15 cellular contexts compared by ENCODE assay signal in genomic region chr14:93719234-93719633, GRCh38.
DNase-seq lines count a peak whose midpoint lies in the region; ATAC-seq and TF ChIP-seq lines count a peak whose summit lies in the region.
"Had no signal": no experiment of that assay in that cellular context is flagged by ENCODE, and none has a peak within 500 bp of the region (broad histone marks: within the 10 kb centered on the region; RNA-seq: fewer than 3 reads in every experiment).

No MANE protein-coding gene starts in this region.

- no peak for ATAC-seq in GM18505 (IDR thresholded peaks at IDR 0.05; ENCODE audit: unreplicated experiment)
- ATAC-seq: A549 had no signal

- H4K20me1 ChIP-seq in H9 (ENCODE audit: control insufficient read depth, insufficient read depth, insufficient read length), result no peaks in the 10 kb centered on the region
- no peaks in the 10 kb centered on the region for H4K20me1 ChIP-seq in neural progenitor cell (ENCODE audit: low read depth)

- no peak overlapping the region for H3K23ac ChIP-seq in H9 (ENCODE audit: insufficient read length, low read depth, low read length)

- no peak overlapping the region for H3K4ac ChIP-seq in H9 (ENCODE audit: low read depth, low read length)

- no peak overlapping the region for H4K5ac ChIP-seq in H9 (ENCODE audit: insufficient read length, low read depth, low read length)

- H3F3A ChIP-seq in neural progenitor cell (ENCODE audit: low read depth), result no peaks in the 10 kb centered on the region

- H3K23me2 ChIP-seq in H9 (ENCODE audit: insufficient read length, low read depth, low read length, poor library complexity, severe bottlenecking), result no peaks in the 10 kb centered on the region

- H2AK5ac ChIP-seq in H9 (ENCODE audit: insufficient read length, low read length), result no peak overlapping the region

- no peak overlapping the region; the same call in 1 of the 2 replicates for H3K14ac ChIP-seq in H9 (ENCODE audit: insufficient read depth, low read length)

- H3K36me3 ChIP-seq in neural progenitor cell, result no peaks in the 10 kb centered on the region

- no peak overlapping the region for H2BK12ac ChIP-seq in H9 (ENCODE audit: insufficient read length, low read depth, low read length)

- peaks cover 1% of the 10 kb centered on the region for H3K27me3 Mint-ChIP-seq in H9 (ENCODE audit: low read depth)
- H3K27me3 Mint-ChIP-seq in neural progenitor cell (ENCODE audit: insufficient read depth, low read depth), result peaks cover 14% of the 10 kb centered on the region
- H3K27me3 Mint-ChIP-seq: IgD-negative memory B cell had no signal

- H3K4me1 Mint-ChIP-seq in H9 (peaks cover 3% of the 10 kb centered on the region in 2 experiments; a peak in 3 of 4 replicates), neural progenitor cell (peaks cover 5% of the 10 kb centered on the region)
- H3K4me1 Mint-ChIP-seq: CD4-positive, alpha-beta memory T cell had no signal

- no peak overlapping the region for H3K9ac ChIP-seq in H9 (ENCODE audit: extremely low read depth, insufficient read length, low read length)
- H3K9ac ChIP-seq in neural progenitor cell, result no peak overlapping the region

- H3K56ac ChIP-seq in H9 (ENCODE audit: insufficient read length, low read depth, low read length), result no peak overlapping the region

- no peak for TF ChIP-seq POLR2A in GM18505 (IDR thresholded peaks at IDR 0.05; ENCODE audit: borderline replicate concordance, extremely low read depth, insufficient read depth, insufficient read length)

- no peak overlapping the region for H4K91ac ChIP-seq in H9 (ENCODE audit: insufficient read length, low read depth, low read length)

- H3K4me1 ChIP-seq in H9 (ENCODE audit: insufficient read depth, low read length) (no peaks in the 10 kb centered on the region), neural progenitor cell (no peaks in the 10 kb centered on the region)
- H3K4me1 ChIP-seq: A549, BE2C had no signal

- H3K4me2 ChIP-seq in H9 (ENCODE audit: insufficient read depth, insufficient read length, low read length) (no peak overlapping the region), neural progenitor cell (no peak overlapping the region)
- H3K4me2 ChIP-seq: A549 had no signal

- no peak overlapping the region for H2BK20ac ChIP-seq in H9 (ENCODE audit: low read depth, low read length, poor library complexity, severe bottlenecking)

- H4K8ac ChIP-seq in H9 (replicated peaks; ENCODE audit: insufficient read length, low read depth, low read length), result no peak overlapping the region

- H3K36me3 Mint-ChIP-seq in H9 (ENCODE audit: insufficient read depth in 1 of 3, low read depth in 3 of 3) (no peaks in the 10 kb centered on the region; a peak in 3 of 7 replicates), neural progenitor cell (peaks cover 4% of the 10 kb centered on the region)
- H3K36me3 Mint-ChIP-seq: CD4-positive, alpha-beta memory T cell; IgD-negative memory B cell had no signal

- H3K18ac ChIP-seq in H9 (ENCODE audit: insufficient read length, low read depth, low read length), result no peak overlapping the region

- H2BK120ac ChIP-seq in H9 (ENCODE audit: low read depth, low read length, poor library complexity, severe bottlenecking), result no peak overlapping the region

- no peaks in the 10 kb centered on the region for H3K79me1 ChIP-seq in H9 (ENCODE audit: insufficient read depth, low read depth, low read length, poor library complexity, severe bottlenecking)

- WGBS in H9 (ENCODE audit: extremely low coverage, insufficient read length, low lambda C conversion rate), result no CpG with 5 or more reads among the region's 3 CpGs

- no peak overlapping the region for H2BK15ac ChIP-seq in H9 (ENCODE audit: low read depth, low read length)

- no peak overlapping the region for H2AFZ ChIP-seq in H9 (ENCODE audit: low read length)
- no peak overlapping the region for H2AFZ ChIP-seq in neural progenitor cell (replicated peaks)

- H3K27ac Mint-ChIP-seq in H9, result no peak overlapping the region
- peak overlapping the region; percentile 25 for H3K27ac Mint-ChIP-seq in neural progenitor cell
- H3K27ac Mint-ChIP-seq: CD4-positive, alpha-beta memory T cell; HFFc6; IgD-negative memory B cell had no signal

- H3T11ph ChIP-seq in H9 (ENCODE audit: low read length), result no peak overlapping the region

- no peak overlapping the region for H3K4me3 ChIP-seq in neural progenitor cell
- H3K4me3 ChIP-seq: A549 had no signal

- H2BK5ac ChIP-seq in H9 (ENCODE audit: insufficient read length, low read length), result no peak overlapping the region

- DNase-seq in H9 (peak; percentile 11), neural progenitor cell (ENCODE audit: low spot score) (no peak), ureter (ENCODE audit: low spot score) (peak; percentile 23), GF-D8 (lab: John Stamatoyannopoulos, UW) (no peak)
- DNase-seq in activated CD8-positive, alpha-beta memory T cell treated with anti-CD3 and anti-CD28 coated beads, Interleukin-2, amount 50 U/mL, for 48 hours, result peak; percentile 30
- DNase-seq: BE2C; CD4-positive, alpha-beta memory T cell; DMS79; GOT3; HCEC 1CT; HFFc6 had no signal

- H3K79me2 ChIP-seq in H9 (ENCODE audit: insufficient read depth, low read length) (no peaks in the 10 kb centered on the region), neural progenitor cell (ENCODE audit: low read depth) (no peaks in the 10 kb centered on the region)

- no peak overlapping the region for H3K27ac ChIP-seq in H9 (ENCODE audit: insufficient read length, low read depth, low read length)
- H3K27ac ChIP-seq in neural progenitor cell, result no peak overlapping the region
- H3K27ac ChIP-seq: A549, C4-2B had no signal

- H3K9me3 Mint-ChIP-seq in H9, result peaks cover 0 to 3% of the 10 kb centered on the region in 2 experiments; a peak in 2 of 5 replicates
- H3K9me3 Mint-ChIP-seq in neural progenitor cell, result no peaks in the 10 kb centered on the region

- H3K9me3 ChIP-seq in H9 (ENCODE audit: control insufficient read depth, low read depth, low read length), result no peaks in the 10 kb centered on the region
- no peaks in the 10 kb centered on the region for H3K9me3 ChIP-seq in neural progenitor cell (ENCODE audit: low read depth)
- H3K9me3 ChIP-seq: A549, BE2C had no signal

- no peak for TF ChIP-seq CTCF in H9 (conservative IDR thresholded peaks at IDR 0.05)
- TF ChIP-seq CTCF in neural progenitor cell (IDR thresholded peaks at IDR 0.05), result no peak

- H3K4me3 Mint-ChIP-seq in H9 (no peak overlapping the region), neural progenitor cell (no peak overlapping the region)
- H3K4me3 Mint-ChIP-seq: CD4-positive, alpha-beta memory T cell; HFFc6; IgD-negative memory B cell had no signal

- no peaks in the 10 kb centered on the region for H3K27me3 ChIP-seq in H9 (ENCODE audit: insufficient read depth, low read length)
- H3K27me3 ChIP-seq in neural progenitor cell, result no peaks in the 10 kb centered on the region
- H3K27me3 ChIP-seq: BE2C had no signal

Comparison
In these comparisons a context has a peak if more than half of its experiments do, and no peak if none do; other contexts are left out.
1. DNase-seq: peak in H9 (single experiment), activated CD8-positive, alpha-beta memory T cell treated with anti-CD3 and anti-CD28 coated beads, Interleukin-2, amount 50 U/mL, for 48 hours (single experiment) and ureter (single experiment); none in neural progenitor cell (single experiment) and GF-D8 (single experiment).